Comparison of ENCODE assay signal across 22 cellular contexts in the genomic region with DNA sequence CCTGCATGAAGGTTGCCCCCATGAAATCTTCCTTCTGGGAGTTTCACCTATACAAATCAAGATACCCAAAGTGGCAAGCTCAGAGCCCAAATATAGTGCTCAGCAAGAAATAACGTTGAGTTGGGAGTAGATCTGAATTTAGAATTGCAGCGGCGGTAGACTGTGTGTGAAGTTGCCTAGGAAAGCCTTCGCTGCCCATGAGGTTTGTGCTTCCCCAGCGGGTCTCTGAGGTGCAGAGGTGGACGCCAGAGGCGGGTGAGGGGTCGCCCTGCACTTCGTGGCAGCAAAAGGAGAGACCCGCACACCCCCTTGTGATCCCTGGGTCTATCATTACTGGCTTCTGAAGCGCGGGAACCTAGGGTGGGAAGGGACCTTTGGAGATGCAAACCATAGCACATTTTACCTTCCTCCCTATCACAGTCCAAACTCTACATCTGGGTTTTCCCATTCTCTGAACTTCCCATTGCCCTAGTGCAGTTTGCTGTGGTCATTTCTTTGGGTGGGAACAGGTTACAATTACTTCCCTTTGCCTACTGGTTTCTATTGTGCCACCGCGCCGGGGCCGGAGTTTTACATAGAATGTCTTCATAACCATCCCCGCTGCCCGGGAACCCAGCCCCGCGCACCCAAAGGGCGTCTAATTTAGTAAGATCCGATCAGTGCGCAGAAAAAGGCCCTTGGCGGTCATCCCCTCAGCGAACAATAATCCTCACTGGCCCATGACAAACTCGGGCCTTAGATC. TPM values are rescaled to one million over a fixed set of nuclear protein-coding genes. Genes with fewer than 3 reads are reported as not detected.
DNase-seq lines count a peak whose midpoint lies in the region; ATAC-seq and TF ChIP-seq lines count a peak whose summit lies in the region.
"Had no signal": no experiment of that assay in that cellular context is flagged by ENCODE, and none has a peak within 500 bp of the region (broad histone marks: within the 10 kb centered on the region; RNA-seq: fewer than 3 reads in every experiment).

No MANE protein-coding gene starts in this region.

- no peak for TF ChIP-seq CTCF in endothelial cell (IDR thresholded peaks at IDR 0.05; ENCODE audit: unreplicated experiment)
- TF ChIP-seq CTCF in psoas muscle (IDR thresholded peaks at IDR 0.05), result no peak
- TF ChIP-seq CTCF in GM10248 (IDR thresholded peaks at IDR 0.05; ENCODE audit: control extremely low read depth, extremely low read depth, low read depth, missing control alignments), result no peak

- CTCF ChIA-PET in GM10248 (lab: Yijun Ruan, JAX), result no interaction called here

- intact Hi-C loops in psoas muscle (cut with DNase I), result loop anchor here in 1 of 2 donors (5.0 to 10.0 kb wide), 2 partner anchors 41 to 688 kb away; no protein-coding TSS in a partner anchor

- no peaks in the 10 kb centered on the region for H3K9me3 Mint-ChIP-seq in endothelial cell (ENCODE audit: unreplicated experiment)
- H3K9me3 Mint-ChIP-seq: stimulated activated effector memory CD8-positive, alpha-beta T cell treated with anti-CD3 and anti-CD28 coated beads, Interleukin-12 subunit alpha, Interleukin-12 subunit beta, amount 100 ng/mL, for 72 hours had no signal

- WGBS in psoas muscle, 3 donors, result 57 to 68% (median 63%) methylated on average over 26 of the region's 26 CpGs

- ATAC-seq in psoas muscle, result no peak
- ATAC-seq in HG03354 (IDR thresholded peaks at IDR 0.05; ENCODE audit: poor library complexity, severe bottlenecking, unreplicated experiment), result no peak
- no peak for ATAC-seq in HG03460 (IDR thresholded peaks at IDR 0.05; ENCODE audit: unreplicated experiment)
- ATAC-seq: pancreas; stimulated activated effector memory CD8-positive, alpha-beta T cell treated with anti-CD3 and anti-CD28 coated beads, Interleukin-12 subunit alpha, Interleukin-12 subunit beta, amount 100 ng/mL, for 72 hours had no signal

- no peak overlapping the region for H3K27ac Mint-ChIP-seq in endothelial cell (ENCODE audit: unreplicated experiment)
- H3K27ac Mint-ChIP-seq: CD4-positive, CD25-positive, alpha-beta regulatory T cell; stimulated activated effector memory CD8-positive, alpha-beta T cell treated with anti-CD3 and anti-CD28 coated beads, Interleukin-12 subunit alpha, Interleukin-12 subunit beta, amount 100 ng/mL, for 72 hours had no signal

- peak overlapping the region; percentile 9; the same call in 1 of the 2 replicates for H3K4me3 ChIP-seq in GM08714 (ENCODE audit: low read length)
- peak overlapping the region; percentile 26; the same call in 1 of the 2 replicates for H3K4me3 ChIP-seq in HUES6 (ENCODE audit: low read depth, low read length)
- H3K4me3 ChIP-seq in psoas muscle, result peak overlapping the region; percentile 71
- H3K4me3 ChIP-seq: pancreas, Peyer's patch, sigmoid colon had no signal

- H3K4me3 Mint-ChIP-seq in endothelial cell (ENCODE audit: unreplicated experiment), result peak overlapping the region; percentile 99
- H3K4me3 Mint-ChIP-seq: stimulated activated effector memory CD8-positive, alpha-beta T cell treated with anti-CD3 and anti-CD28 coated beads, Interleukin-12 subunit alpha, Interleukin-12 subunit beta, amount 100 ng/mL, for 72 hours had no signal

- no peak overlapping the region for H3K27ac ChIP-seq in HUES6 (ENCODE audit: low read depth, low read length)
- peak overlapping the region; percentile 88 for H3K27ac ChIP-seq in psoas muscle
- H3K27ac ChIP-seq: pancreas, Peyer's patch, sigmoid colon, testis had no signal

- peaks cover 44% of the 10 kb centered on the region for H3K4me1 ChIP-seq in HUES6 (ENCODE audit: control insufficient read depth, insufficient read depth, low read length)
- peaks cover 36% of the 10 kb centered on the region for H3K4me1 ChIP-seq in psoas muscle
- H3K4me1 ChIP-seq: pancreas had no signal

- POLR2A ChIA-PET in GM10248 (lab: Yijun Ruan, JAX), result no interaction called here

- H3K36me3 Mint-ChIP-seq in endothelial cell (ENCODE audit: low read depth, unreplicated experiment), result peaks cover 44% of the 10 kb centered on the region
- H3K36me3 Mint-ChIP-seq: CD4-positive, CD25-positive, alpha-beta regulatory T cell; stimulated activated effector memory CD8-positive, alpha-beta T cell treated with anti-CD3 and anti-CD28 coated beads, Interleukin-12 subunit alpha, Interleukin-12 subunit beta, amount 100 ng/mL, for 72 hours had no signal

- peaks cover 60% of the 10 kb centered on the region for H3K4me1 Mint-ChIP-seq in endothelial cell (ENCODE audit: unreplicated experiment)

- peaks cover 34% of the 10 kb centered on the region for H3K27me3 Mint-ChIP-seq in endothelial cell (ENCODE audit: unreplicated experiment)

- no peak overlapping the region for H3K9ac ChIP-seq in HUES6 (ENCODE audit: low read length)

- H3K36me3 ChIP-seq in HUES6 (ENCODE audit: control insufficient read depth, insufficient read depth, low read length) (no peaks in the 10 kb centered on the region), psoas muscle (ENCODE audit: insufficient read depth in 1 of 2, low read depth in 1 of 2) (no peaks in the 10 kb centered on the region)
- H3K36me3 ChIP-seq: pancreas, Peyer's patch, sigmoid colon had no signal

- no peak for DNase-seq in endothelial cell (ENCODE audit: low spot score)
- DNase-seq in psoas muscle, result no peak
- no peak for DNase-seq in EL
- no peak for DNase-seq in GM10248 (ENCODE audit: extremely low spot score)
- DNase-seq: activated CD4-positive, CD25-positive, alpha-beta regulatory T cell; activated naive CD4-positive, alpha-beta T cell treated with anti-CD3 and anti-CD28 coated beads, Interleukin-2, amount 50 U/mL, for 16 hours; activated T-cell treated with anti-CD3 and anti-CD28 coated beads, Interleukin-2, amount 50 U/mL, for 48 hours; CD4-positive, CD25-positive, alpha-beta regulatory T cell; GOT3; NCI-H1092 treated with DMSO at 0.1 percent for 48 hours; Peyer's patch; sigmoid colon; T-helper 9 cell; testis had no signal

- no peaks in the 10 kb centered on the region for H3K9me3 ChIP-seq in HUES6 (ENCODE audit: control insufficient read depth, insufficient read depth, low read depth, low read length)
- H3K9me3 ChIP-seq in psoas muscle, result no peaks in the 10 kb centered on the region
- H3K9me3 ChIP-seq: pancreas, testis had no signal

- peaks cover 100% of the 10 kb centered on the region for H3K27me3 ChIP-seq in HUES6 (ENCODE audit: control insufficient read depth, insufficient read depth, low read length)
- H3K27me3 ChIP-seq in psoas muscle (ENCODE audit: insufficient read depth in 3 of 3, low read length in 2 of 3), result no peaks in the 10 kb centered on the region
- H3K27me3 ChIP-seq: testis had no signal

RNA-seq across cellular contexts. Expression of gene TBX15, which starts 5.2 kb away (rescaled TPM):
- 38.0 TPM for total RNA-seq in endothelial cell (ENCODE audit: unreplicated experiment)
- 100 to 1,000 TPM in 3 of 4 donors, 10 to 100 TPM in 1; 62.5 to 220 (median 143) TPM for total RNA-seq in psoas muscle
- polyA plus RNA-seq in psoas muscle, result 100 to 1,000 TPM in 1 of 3 donors, 10 to 100 TPM in 2; 37.0 to 105 (median 53.8) TPM
- total RNA-seq: activated CD8-positive, alpha-beta memory T cell treated with anti-CD3 and anti-CD28 coated beads for 36 hours; CD4-positive, CD25-positive, alpha-beta regulatory T cell; NCI-H460 had no signal
- polyA plus RNA-seq: CD4-positive, CD25-positive, alpha-beta regulatory T cell had no signal

Comparison
In these comparisons a context has a peak if more than half of its experiments do, and no peak if none do; other contexts are left out.
1. H3K4me3 ChIP-seq: peak in every context shown above with its lines; median percentile 71 in psoas muscle; 26 in HUES6; 9 in GM08714.